In genomic region chr1:160125761-160126160, GRCh38 we compare ENCODE assay signal across 18 cellular contexts. TPM values are rescaled to one million over a fixed set of nuclear protein-coding genes. Genes with fewer than 3 reads are reported as not detected.
DNase-seq lines count a peak whose midpoint lies in the region; ATAC-seq and TF ChIP-seq lines count a peak whose summit lies in the region.
"Had no signal": no experiment of that assay in that cellular context is flagged by ENCODE, and none has a peak within 500 bp of the region (broad histone marks: within the 10 kb centered on the region; RNA-seq: fewer than 3 reads in every experiment).

No MANE protein-coding gene starts in this region.

- peaks cover 15% of the 10 kb centered on the region for H3K4me1 Mint-ChIP-seq in osteocyte (ENCODE audit: unreplicated experiment)
- H3K4me1 Mint-ChIP-seq: activated naive CD8-positive, alpha-beta T cell treated with anti-CD3 and anti-CD28 coated beads for 36 hours; CD8-positive, alpha-beta memory T cell had no signal

- no peak overlapping the region for H3K27ac Mint-ChIP-seq in osteocyte (ENCODE audit: unreplicated experiment)
- H3K27ac Mint-ChIP-seq: activated naive CD8-positive, alpha-beta T cell treated with anti-CD3 and anti-CD28 coated beads for 36 hours; CD8-positive, alpha-beta memory T cell; natural killer cell treated with Interleukin-12 subunit alpha and Interleukin-12 subunit beta and Interleukin-15 and Interleukin-18, amount 100 ng/mL, for 72 hours had no signal

- peak overlapping the region; percentile 69 for H3K27ac ChIP-seq in SJCRH30
- H3K27ac ChIP-seq in skeletal muscle tissue (ENCODE audit: low read depth, low read length) = peak overlapping the region; percentile 96
- H3K27ac ChIP-seq: VCaP had no signal

- H3K4me3 Mint-ChIP-seq in osteocyte (ENCODE audit: unreplicated experiment) = no peak overlapping the region
- H3K4me3 Mint-ChIP-seq: activated naive CD8-positive, alpha-beta T cell treated with anti-CD3 and anti-CD28 coated beads for 36 hours; CD8-positive, alpha-beta memory T cell; natural killer cell treated with Interleukin-12 subunit alpha and Interleukin-12 subunit beta and Interleukin-15 and Interleukin-18, amount 100 ng/mL, for 72 hours had no signal

- H3K4me3 ChIP-seq in SJCRH30 = no peak overlapping the region
- no peak overlapping the region for H3K4me3 ChIP-seq in foreskin fibroblast (ENCODE audit: low read depth in 1 of 2, low read length in 2 of 2)
- peak overlapping the region in 1 of 3 donors; percentile 49 for H3K4me3 ChIP-seq in skeletal muscle tissue (ENCODE audit: low read length in 3 of 3)
- H3K4me3 ChIP-seq: K562 had no signal

- ATAC-seq in GM19455 (IDR thresholded peaks at IDR 0.05; ENCODE audit: unreplicated experiment) (no peak), GM21576 (IDR thresholded peaks at IDR 0.05; ENCODE audit: unreplicated experiment) (no peak)
- ATAC-seq: left colon; natural killer cell treated with Interleukin-12 subunit alpha and Interleukin-12 subunit beta and Interleukin-15 and Interleukin-18, amount 100 ng/mL, for 72 hours had no signal

- no peak for TF ChIP-seq CTCF in foreskin fibroblast (IDR thresholded peaks at IDR 0.05; ENCODE audit: low read depth, low read length)
- no peak for TF ChIP-seq CTCF in osteocyte (IDR thresholded peaks at IDR 0.05)

- no peaks in the 10 kb centered on the region for H3K36me3 Mint-ChIP-seq in osteocyte (ENCODE audit: unreplicated experiment)
- H3K36me3 Mint-ChIP-seq: activated naive CD8-positive, alpha-beta T cell treated with anti-CD3 and anti-CD28 coated beads for 36 hours; CD8-positive, alpha-beta memory T cell; natural killer cell treated with Interleukin-12 subunit alpha and Interleukin-12 subunit beta and Interleukin-15 and Interleukin-18, amount 100 ng/mL, for 72 hours had no signal

- H3K36me3 ChIP-seq in SJCRH30 (peaks cover 68% of the 10 kb centered on the region), skeletal muscle tissue (ENCODE audit: control insufficient read depth in 3 of 3, insufficient read depth in 3 of 3, low read length in 3 of 3) (peaks cover 67 to 79% (median 74%) of the 10 kb centered on the region in 3 donors)

- peak overlapping the region in 1 of 3 donors; percentile 72 for H3K9ac ChIP-seq in skeletal muscle tissue (ENCODE audit: low read depth in 1 of 3, low read length in 3 of 3)

- H3K27me3 ChIP-seq in SJCRH30 (no peaks in the 10 kb centered on the region), skeletal muscle tissue (ENCODE audit: control insufficient read depth in 3 of 3, insufficient read depth in 3 of 3, low read length in 3 of 3) (no peaks in the 10 kb centered on the region)

- no peaks in the 10 kb centered on the region for H3K9me3 ChIP-seq in SJCRH30 (replicated peaks)
- no peaks in the 10 kb centered on the region for H3K9me3 ChIP-seq in skeletal muscle tissue (ENCODE audit: control insufficient read depth in 3 of 3, low read length in 3 of 3)

- H3K9me3 Mint-ChIP-seq in osteocyte (ENCODE audit: unreplicated experiment) = no peaks in the 10 kb centered on the region
- H3K9me3 Mint-ChIP-seq: activated naive CD8-positive, alpha-beta T cell treated with anti-CD3 and anti-CD28 coated beads for 36 hours; CD8-positive, alpha-beta memory T cell; natural killer cell treated with Interleukin-12 subunit alpha and Interleukin-12 subunit beta and Interleukin-15 and Interleukin-18, amount 100 ng/mL, for 72 hours had no signal

- H3K4me1 ChIP-seq in SJCRH30 = peaks cover 39% of the 10 kb centered on the region
- peaks cover 90 to 96% (median 94%) of the 10 kb centered on the region in 3 donors for H3K4me1 ChIP-seq in skeletal muscle tissue (ENCODE audit: control insufficient read depth in 3 of 3, insufficient read depth in 3 of 3, low read length in 3 of 3)

- peaks cover 4% of the 10 kb centered on the region for H3K27me3 Mint-ChIP-seq in osteocyte (ENCODE audit: unreplicated experiment)
- H3K27me3 Mint-ChIP-seq: activated naive CD8-positive, alpha-beta T cell treated with anti-CD3 and anti-CD28 coated beads for 36 hours had no signal

- DNase-seq in HCEC 1CT = peak; percentile 83
- peak in 1 of 2 experiments; percentile 26 for DNase-seq in SJCRH30
- DNase-seq in foreskin fibroblast = peak; percentile 76 to 85
- no peak for DNase-seq in osteocyte (ENCODE audit: extremely low spot score, unreplicated experiment)
- DNase-seq in NCI-H2196 (lab: John Stamatoyannopoulos, UW; ENCODE audit: unreplicated experiment) = no peak
- DNase-seq: activated naive CD8-positive, alpha-beta T cell treated with anti-CD3 and anti-CD28 coated beads for 36 hours; CD8-positive, alpha-beta memory T cell; dermis blood vessel endothelial cell; left colon; NCI-H187 treated with DMSO at 0.1 percent for 48 hours; NCI-H748 treated with DMSO at 0.1 percent for 48 hours had no signal

RNA-seq across cellular contexts. Expression of gene ATP1A2, which starts 10.2 kb away (rescaled TPM):
- 40.2 and 44.2 TPM in 2 replicates for total RNA-seq in SJCRH30 (2014; rRNA removed; shearing (Covaris generic))
- 38.1 TPM for total RNA-seq in skeletal muscle tissue
- total RNA-seq in osteocyte = 8.2 and 8.5 TPM in 2 replicates
- total RNA-seq: activated naive CD8-positive, alpha-beta T cell treated with anti-CD3 and anti-CD28 coated beads for 36 hours; CD8-positive, alpha-beta memory T cell; dermis blood vessel endothelial cell; natural killer cell treated with Interleukin-12 subunit alpha and Interleukin-12 subunit beta and Interleukin-15 and Interleukin-18, amount 100 ng/mL, for 72 hours had no signal

RNA-seq across cellular contexts. Expression of gene ATP1A4, which starts 25.6 kb away (rescaled TPM):
- total RNA-seq in SJCRH30 (2014; rRNA removed; shearing (Covaris generic)) = not detected in 2 replicates
- total RNA-seq in skeletal muscle tissue = under 0.01 TPM
- total RNA-seq in osteocyte = not detected in 2 replicates
- total RNA-seq: activated naive CD8-positive, alpha-beta T cell treated with anti-CD3 and anti-CD28 coated beads for 36 hours; CD8-positive, alpha-beta memory T cell; dermis blood vessel endothelial cell; frontal cortex; K562; left colon; natural killer cell treated with Interleukin-12 subunit alpha and Interleukin-12 subunit beta and Interleukin-15 and Interleukin-18, amount 100 ng/mL, for 72 hours had no signal

RNA-seq across cellular contexts. Expression of gene IGSF8, which starts 27.3 kb away (rescaled TPM):
- 5.4 and 6.8 TPM in 2 replicates for total RNA-seq in SJCRH30 (2014; rRNA removed; shearing (Covaris generic))
- total RNA-seq in skeletal muscle tissue = 11.5 TPM
- 24.0 and 26.6 TPM in 2 replicates for total RNA-seq in osteocyte

RNA-seq across cellular contexts. Expression of gene KCNJ9, which starts 44.4 kb away (rescaled TPM):
- not detected in 2 replicates for total RNA-seq in SJCRH30 (2014; rRNA removed; shearing (Covaris generic))
- total RNA-seq in skeletal muscle tissue (not detected), osteocyte (not detected in 2 replicates)
- total RNA-seq: dermis blood vessel endothelial cell; K562; left colon; natural killer cell treated with Interleukin-12 subunit alpha and Interleukin-12 subunit beta and Interleukin-15 and Interleukin-18, amount 100 ng/mL, for 72 hours had no signal

RNA-seq across cellular contexts. Expression of gene KCNJ10, which starts 55.8 kb away (rescaled TPM):
- total RNA-seq in SJCRH30 (2014; rRNA removed; shearing (Covaris generic)) = 0.14 TPM in 1 of 2 replicates, not detected in the other
- total RNA-seq in skeletal muscle tissue (0.52 TPM), osteocyte (not detected in 2 replicates)
- total RNA-seq: activated naive CD8-positive, alpha-beta T cell treated with anti-CD3 and anti-CD28 coated beads for 36 hours; dermis blood vessel endothelial cell; K562 had no signal

Comparison
In these comparisons a context has a peak if more than half of its experiments do, and no peak if none do; other contexts are left out.
1. DNase-seq: peak in HCEC 1CT (single experiment) and foreskin fibroblast (2 of 2); none in osteocyte (single experiment) and NCI-H2196 (single experiment).